ENCODE assay signal across 28 cellular contexts in the genomic region with DNA sequence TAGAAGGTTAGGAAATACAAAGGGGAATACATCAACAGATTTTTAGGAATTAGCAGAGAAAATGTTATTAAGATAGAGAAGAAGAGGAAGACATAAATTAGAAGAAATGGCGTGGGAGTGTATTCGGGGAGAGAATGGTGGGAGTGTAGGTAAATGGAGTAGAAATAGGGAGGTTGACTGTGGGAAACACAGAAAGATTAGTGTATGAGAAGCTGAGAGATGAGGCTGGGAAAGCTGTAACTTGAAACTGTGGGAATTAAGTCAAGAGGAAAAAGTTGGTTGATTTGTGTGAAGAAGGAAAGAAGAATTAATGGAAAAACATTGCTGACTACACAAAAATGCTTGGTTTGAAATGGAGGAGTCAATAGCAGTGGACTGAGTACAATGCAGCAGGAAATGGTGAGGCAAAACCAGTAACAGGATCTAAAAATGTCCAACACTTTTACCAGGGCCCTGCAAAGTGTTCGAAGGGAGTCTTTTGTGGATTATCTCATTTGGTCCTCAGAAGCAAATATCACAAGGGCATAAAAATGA.
DNase-seq lines count a peak whose midpoint lies in the region; ATAC-seq and TF ChIP-seq lines count a peak whose summit lies in the region.
"Had no signal": no experiment of that assay in that cellular context is flagged by ENCODE, and none has a peak within 500 bp of the region (broad histone marks: within the 10 kb centered on the region; RNA-seq: fewer than 3 reads in every experiment).

No MANE protein-coding gene starts in this region.

- H3K27me3 ChIP-seq in A673 (replicated peaks; ENCODE audit: insufficient read depth, low read depth, low read length, poor library complexity) = no peaks in the 10 kb centered on the region
- no peaks in the 10 kb centered on the region for H3K27me3 ChIP-seq in effector memory CD4-positive, alpha-beta T cell (replicated peaks; ENCODE audit: control insufficient read depth, insufficient read depth, low read length, poor library complexity, severe bottlenecking)
- H3K27me3 ChIP-seq: BE2C had no signal

- peak; percentile 7 for DNase-seq in A673 (ENCODE audit: low spot score)
- peak; percentile 6 for DNase-seq in fibroblast of peridontal ligament (ENCODE audit: extremely low read depth)
- no peak for DNase-seq in osteocyte (ENCODE audit: extremely low spot score, unreplicated experiment)
- no peak for DNase-seq in effector memory CD4-positive, alpha-beta T cell
- no peak for DNase-seq in GM03348 (ENCODE audit: low spot score)
- DNase-seq: ACHN; activated CD4-positive, alpha-beta T cell treated with anti-CD3 and anti-CD28 coated beads, Interleukin-2, amount 50 U/mL, for 48 hours; activated naive CD4-positive, alpha-beta T cell treated with anti-CD3 and anti-CD28 coated beads, Interleukin-2, amount 50 U/mL, for 16 hours; BE2C; CD8-positive, alpha-beta T cell; effector CD8-positive, alpha-beta T cell; EL; glutamatergic neuron; KBM-7; left ventricle myocardium inferior; naive thymus-derived CD4-positive, alpha-beta T cell; NCI-H2029; NCI-H526; Right ventricle myocardium superior; small intestine; stimulated activated naive CD4-positive, alpha-beta T cell treated with Interleukin-2 at 50 U/mL for 16 hours; T-helper 17 cell had no signal

- no peaks in the 10 kb centered on the region for H3K36me3 Mint-ChIP-seq in osteocyte (ENCODE audit: unreplicated experiment)
- H3K36me3 Mint-ChIP-seq: CD8-positive, alpha-beta T cell had no signal

- H3K9me3 ChIP-seq in A673 (ENCODE audit: low read depth, low read length, poor library complexity, severe bottlenecking) (no peaks in the 10 kb centered on the region), KOPT-K1 (ENCODE audit: insufficient read depth, low read length, poor library complexity, severe bottlenecking) (no peaks in the 10 kb centered on the region)
- H3K9me3 ChIP-seq in effector memory CD4-positive, alpha-beta T cell (ENCODE audit: control insufficient read depth, low read length) = no peaks in the 10 kb centered on the region
- H3K9me3 ChIP-seq: BE2C, left ventricle myocardium inferior, thoracic aorta had no signal

- H3K27ac ChIP-seq in A673 (ENCODE audit: low read depth, low read length, poor library complexity, severe bottlenecking) = no peak overlapping the region
- peak overlapping the region; percentile 66 for H3K27ac ChIP-seq in KOPT-K1 (ENCODE audit: low read depth, low read length, poor library complexity, severe bottlenecking)
- H3K27ac ChIP-seq in effector memory CD4-positive, alpha-beta T cell (ENCODE audit: insufficient read depth, low read length, poor library complexity, severe bottlenecking) = no peak overlapping the region
- H3K27ac ChIP-seq: left ventricle myocardium inferior, thoracic aorta had no signal

- H3K36me3 ChIP-seq in A673 (ENCODE audit: insufficient read depth, low read length, poor library complexity, severe bottlenecking) = no peaks in the 10 kb centered on the region
- H3K36me3 ChIP-seq in KOPT-K1 (ENCODE audit: insufficient read depth, low read length) = 0 out of 2 replicates have a peak, but pooled peaks cover 4% of the 10 kb centered on the region
- H3K36me3 ChIP-seq in effector memory CD4-positive, alpha-beta T cell (ENCODE audit: control insufficient read depth, insufficient read depth, low read length) = no peaks in the 10 kb centered on the region
- H3K36me3 ChIP-seq: BE2C, left ventricle myocardium inferior, thoracic aorta had no signal

- intact Hi-C loops in A673 (cut with micrococcal nuclease; ENCODE audit: unreplicated experiment) = no loop called here

- no peak for TF ChIP-seq CTCF in A673 (conservative IDR thresholded peaks at IDR 0.05; ENCODE audit: low read depth, low read length)
- no peak for TF ChIP-seq CTCF in osteocyte (IDR thresholded peaks at IDR 0.05)

- no peak overlapping the region for H3K4me3 ChIP-seq in A673 (ENCODE audit: low read depth, low read length, poor library complexity, severe bottlenecking)
- H3K4me3 ChIP-seq in effector memory CD4-positive, alpha-beta T cell (ENCODE audit: insufficient read depth, low read depth, low read length, poor library complexity, severe bottlenecking) = no peak overlapping the region
- H3K4me3 ChIP-seq: left ventricle myocardium inferior, thoracic aorta had no signal

- H3K4me1 ChIP-seq in A673 (ENCODE audit: insufficient read depth, low read length, poor library complexity, severe bottlenecking) = peaks cover 10% of the 10 kb centered on the region
- no peaks in the 10 kb centered on the region for H3K4me1 ChIP-seq in effector memory CD4-positive, alpha-beta T cell (ENCODE audit: control insufficient read depth, insufficient read depth, low read length, poor library complexity, severe bottlenecking)
- H3K4me1 ChIP-seq: left ventricle myocardium inferior had no signal

- no peaks in the 10 kb centered on the region for H3K9me3 Mint-ChIP-seq in osteocyte (ENCODE audit: unreplicated experiment)
- H3K9me3 Mint-ChIP-seq: CD8-positive, alpha-beta T cell had no signal

- BruUV-seq in A673 (replicated peaks; lab: Mats Ljungman, UMichigan) = no TSS peak

- no peak for ATAC-seq in HG02973 (IDR thresholded peaks at IDR 0.05; ENCODE audit: unreplicated experiment)
- ATAC-seq: activated CD4-positive, CD25-positive, alpha-beta regulatory T cell treated with anti-CD3 and anti-CD28 coated beads, Interleukin-2, amount 50 U/mL, for 24 hours; activated T-helper 17 cell treated with anti-CD3 and anti-CD28 coated beads, Interleukin-2, amount 50 U/mL, for 72 hours; CD8-positive, alpha-beta T cell; naive thymus-derived CD4-positive, alpha-beta T cell; SK-N-SH treated with all-trans-retinoic acid at 6 μM for 48 hours; T-helper 17 cell had no signal

- H3K27ac Mint-ChIP-seq in osteocyte (ENCODE audit: unreplicated experiment) = peak overlapping the region; percentile 32
- H3K27ac Mint-ChIP-seq: activated T-helper 17 cell treated with anti-CD3 and anti-CD28 coated beads, Interleukin-2, amount 50 U/mL, for 72 hours; CD8-positive, alpha-beta T cell; T-helper 17 cell had no signal

- no peaks in the 10 kb centered on the region for H3K27me3 Mint-ChIP-seq in osteocyte (ENCODE audit: unreplicated experiment)
- H3K27me3 Mint-ChIP-seq: T-helper 17 cell had no signal

- POLR2A ChIA-PET in A673 (lab: Charles Lee; ENCODE audit: low non-redundant PET) = no interaction called here

- no peak overlapping the region for H3K4me3 Mint-ChIP-seq in osteocyte (ENCODE audit: unreplicated experiment)
- H3K4me3 Mint-ChIP-seq: activated T-helper 17 cell treated with anti-CD3 and anti-CD28 coated beads, Interleukin-2, amount 50 U/mL, for 72 hours; CD8-positive, alpha-beta T cell; T-helper 17 cell had no signal

- H3K4me1 Mint-ChIP-seq in osteocyte (ENCODE audit: unreplicated experiment) = peaks cover 30% of the 10 kb centered on the region

- CTCF ChIA-PET in A673 (lab: Charles Lee) = no interaction called here

Comparison
In these comparisons a context has a peak if more than half of its experiments do, and no peak if none do; other contexts are left out.
1. DNase-seq: peak in A673 (single experiment) and fibroblast of peridontal ligament (single experiment); none in osteocyte (single experiment), effector memory CD4-positive, alpha-beta T cell (0 of 3) and GM03348 (single experiment).